In the genomic region with DNA sequence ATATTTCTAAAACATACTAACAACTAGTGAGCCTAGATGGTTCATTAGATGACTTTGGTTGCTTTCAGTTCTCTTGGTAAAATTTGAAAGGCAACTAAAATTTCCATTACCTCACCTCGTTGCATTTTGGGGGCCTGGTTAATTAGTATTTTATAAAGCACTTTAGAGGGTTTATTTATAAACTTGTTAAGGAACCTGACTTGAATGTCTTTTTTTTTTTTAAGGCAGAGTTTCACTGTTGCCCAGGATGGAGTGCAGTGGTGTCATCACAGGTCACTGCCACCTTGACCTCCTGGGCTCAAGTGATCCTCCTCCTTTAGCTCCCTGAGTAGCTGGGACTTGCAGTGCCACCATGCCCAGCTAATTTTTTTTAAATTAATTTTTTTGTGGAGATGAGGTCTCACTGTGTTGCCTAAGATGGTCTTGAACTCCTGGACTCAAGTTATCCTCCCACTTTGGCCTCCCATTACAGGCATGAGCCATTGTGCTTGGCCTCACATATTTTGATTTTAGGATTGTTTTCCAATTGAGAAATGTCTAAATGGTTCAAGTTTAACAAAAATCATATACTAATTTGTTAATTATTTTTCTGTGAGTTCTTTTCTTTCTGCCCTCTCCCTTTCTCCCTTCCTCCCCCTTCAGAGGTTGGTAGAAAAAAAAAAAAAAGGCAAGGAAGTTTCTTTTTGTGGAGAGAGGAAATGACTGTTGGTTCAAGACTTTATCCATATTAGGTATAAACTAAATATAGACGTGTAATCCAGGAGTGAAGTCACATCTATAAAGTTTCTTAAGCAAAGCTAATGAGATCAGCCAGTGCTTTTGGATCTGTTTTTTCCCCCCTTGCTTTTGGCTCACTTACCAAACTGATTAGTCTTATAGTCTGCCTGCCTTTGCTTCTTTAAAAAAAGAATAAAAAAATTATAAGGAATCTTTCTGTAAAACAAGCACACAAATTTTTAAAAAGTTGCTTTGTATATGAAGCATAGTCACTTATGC, we compare ENCODE assay signal across 8 cellular contexts. TPM values are rescaled to one million over a fixed set of nuclear protein-coding genes. Genes with fewer than 3 reads are reported as not detected.
DNase-seq lines count a peak whose midpoint lies in the region; ATAC-seq and TF ChIP-seq lines count a peak whose summit lies in the region.

No MANE protein-coding gene starts in this region.

- DNase-seq in DMS 273 (lab: John Stamatoyannopoulos, UW; ENCODE audit: unreplicated experiment) (peak; percentile 62), DMS 273 treated with DMSO at 0.1 percent for 48 hours (lab: John Stamatoyannopoulos, UW) (no peak), ascending aorta (ENCODE audit: low spot score in 2 of 2) (no peak), kidney glomerular epithelial cell (lab: John Stamatoyannopoulos, UW) (peak; percentile 87)

- H3K27me3 ChIP-seq in ascending aorta, result no peaks in the 10 kb centered on the region

- H3K4me3 ChIP-seq in ascending aorta (peak overlapping the region; percentile 10 to 25), urinary bladder (ENCODE audit: low read depth, low read length) (no peak overlapping the region)

- H3K9me3 ChIP-seq in ascending aorta, result no peaks in the 10 kb centered on the region

- no peak for TF ChIP-seq CTCF in ascending aorta (IDR thresholded peaks at IDR 0.05)

- intact Hi-C loops in ascending aorta (cut with DNase I), result loop anchor here (1.0 to 2.0 kb wide), 2 partner anchors 23 to 25 kb away; a partner anchor contains a TSS

- no peak for ATAC-seq in activated CD4-positive, CD25-positive, alpha-beta regulatory T cell treated with anti-CD3 and anti-CD28 coated beads, Interleukin-2, amount 50 U/mL, for 24 hours
- ATAC-seq in HG02623 (IDR thresholded peaks at IDR 0.05; ENCODE audit: unreplicated experiment) (no peak), HG03442 (IDR thresholded peaks at IDR 0.05; ENCODE audit: unreplicated experiment) (no peak)

- H3K4me1 ChIP-seq in ascending aorta (peaks cover 6 to 74% of the 10 kb centered on the region in 2 donors), urinary bladder (ENCODE audit: insufficient read depth) (no peaks in the 10 kb centered on the region)

- 10% methylated on average over 2 of the region's 2 CpGs for WGBS in urinary bladder

- H3K36me3 ChIP-seq in ascending aorta (peaks cover 0 to 3% of the 10 kb centered on the region in 2 donors), urinary bladder (ENCODE audit: insufficient read depth) (no peaks in the 10 kb centered on the region)

- H3K27ac ChIP-seq in ascending aorta (peak overlapping the region; percentile 93 to 97), urinary bladder (ENCODE audit: low read depth) (peak overlapping the region; percentile 78)

RNA-seq across cellular contexts. Expression of a gene that starts 24.7 kb away (rescaled TPM):
- total RNA-seq in ascending aorta, result 494 TPM
- 505 TPM for total RNA-seq in urinary bladder
- polyA plus RNA-seq in urinary bladder, result 284 TPM

Comparison
In these comparisons a context has a peak if more than half of its experiments do, and no peak if none do; other contexts are left out.
1. DNase-seq: peak in DMS 273 (single experiment) and kidney glomerular epithelial cell (single experiment); none in DMS 273 treated with DMSO at 0.1 percent for 48 hours (single experiment) and ascending aorta (0 of 2).